16 cellular contexts compared by ENCODE assay signal in genomic region chr17:77178050-77178449, GRCh38. TPM values are rescaled to one million over a fixed set of nuclear protein-coding genes. Genes with fewer than 3 reads are reported as not detected.
DNase-seq lines count a peak whose midpoint lies in the region; ATAC-seq and TF ChIP-seq lines count a peak whose summit lies in the region.
"Had no signal": no experiment of that assay in that cellular context is flagged by ENCODE, and none has a peak within 500 bp of the region (broad histone marks: within the 10 kb centered on the region; RNA-seq: fewer than 3 reads in every experiment).

No MANE protein-coding gene starts in this region.

- intact Hi-C loops in left ventricle myocardium superior (cut with micrococcal nuclease) = no loop called here
- intact Hi-C loops in Right ventricle myocardium inferior (cut with DNase I) = no loop called here
- intact Hi-C loops in body of pancreas (cut with DNase I) = no loop called here

- no peak for TF ChIP-seq POLR2A in body of pancreas (IDR thresholded peaks at IDR 0.05)

- no peaks in the 10 kb centered on the region for H3K27me3 Mint-ChIP-seq in nephron (ENCODE audit: low read depth)

- H3K4me3 Mint-ChIP-seq in nephron = no peak overlapping the region
- H3K4me3 Mint-ChIP-seq: CD14-positive monocyte had no signal

- H3K4me3 ChIP-seq in body of pancreas = no peak overlapping the region

- peaks cover 47% of the 10 kb centered on the region for H3K4me1 ChIP-seq in body of pancreas
- H3K4me1 ChIP-seq: Caco-2 had no signal

- no peak for DNase-seq in left ventricle myocardium superior
- DNase-seq in Right ventricle myocardium inferior (ENCODE audit: missing footprints) = no peak
- DNase-seq in body of pancreas = no peak
- no peak for DNase-seq in NCI-H2171 treated with DMSO at 0.1 percent for 48 hours (lab: John Stamatoyannopoulos, UW)
- no peak for DNase-seq in mesenteric fat pad (ENCODE audit: low spot score)
- DNase-seq: Caco-2, DMS153, KBM-7, NCI-H1417 treated with DMSO at 0.1 percent for 48 hours, NCI-H1930, NCI-H510A, NCI-H82 had no signal

- no peaks in the 10 kb centered on the region for H3K36me3 ChIP-seq in body of pancreas (replicated peaks in 1 of 2; ENCODE audit: insufficient read depth in 1 of 2, low read depth in 2 of 2)

- TF ChIP-seq CTCF in body of pancreas (IDR thresholded peaks at IDR 0.05) (no peak), nephron (IDR thresholded peaks at IDR 0.05; ENCODE audit: unreplicated experiment in 3 of 3) (no peak)

- WGBS in body of pancreas, 2 donors = 76 to 85% methylated on average over 5 of the region's 5 CpGs

- no peaks in the 10 kb centered on the region for H3K27me3 ChIP-seq in body of pancreas

- H3K9me3 ChIP-seq in body of pancreas = peaks cover 0 to 13% (median 0%) of the 10 kb centered on the region in 3 donors

- H3K27ac Mint-ChIP-seq in nephron = peak overlapping the region; percentile 48 to 88 (median 82)

- peaks cover 61% of the 10 kb centered on the region for H3K4me1 Mint-ChIP-seq in nephron

- peaks cover 38% of the 10 kb centered on the region for H3K36me3 Mint-ChIP-seq in nephron (ENCODE audit: low read depth)

- ATAC-seq in left ventricle myocardium superior (peak; percentile 34), Right ventricle myocardium inferior (no peak), body of pancreas (no peak), HG03139 (IDR thresholded peaks at IDR 0.05; ENCODE audit: unreplicated experiment) (no peak), GM19324 (IDR thresholded peaks at IDR 0.05; ENCODE audit: low FRiP score, unreplicated experiment) (no peak)

- peak overlapping the region; percentile 0 to 86 (median 68) for H3K27ac ChIP-seq in body of pancreas

- H3K9me3 Mint-ChIP-seq in nephron = peaks cover 14% of the 10 kb centered on the region

RNA-seq across cellular contexts. Expression of gene SEC14L1, which starts 37.3 kb away (rescaled TPM):
- 71.4 TPM for total RNA-seq in left ventricle myocardium superior
- total RNA-seq in Right ventricle myocardium inferior = 65.5 TPM
- total RNA-seq in body of pancreas = 10 to 100 TPM; 22.1 to 36.8 TPM
- 192 TPM for total RNA-seq in mesenteric fat pad
